In genomic region chr12:67268335-67268895, GRCh38 we compare ENCODE assay signal across 8 cellular contexts. TPM values are rescaled to one million over a fixed set of nuclear protein-coding genes. Genes with fewer than 3 reads are reported as not detected.
DNase-seq lines count a peak whose midpoint lies in the region; ATAC-seq, FAIRE-seq and TF ChIP-seq lines count a peak whose summit lies in the region.

No MANE protein-coding gene starts in this region.

- FAIRE-seq in GM12892 (lab: Jason Lieb, UNC) = peak; percentile 95

- in situ Hi-C loops in astrocyte of the cerebellum (cut with HindIII; ENCODE audit: low sequenced_read_pairs) = no loop called here

- H3K27me3 Mint-ChIP-seq in T-helper 2 cell treated with Interferon-gamma antibody and Interleukin-4, amounts not matched to agents 5 μg/mL and 100 μg/mL, for 36 hours (ENCODE audit: low read depth) = no peaks in the 10 kb centered on the region

- TF ChIP-seq CTCF in astrocyte of the cerebellum (IDR thresholded peaks at IDR 0.05; ENCODE audit: low read depth, low read length, missing control alignments) = no peak
- no peak for TF ChIP-seq CTCF in retinal pigment epithelial cell (conservative IDR thresholded peaks at IDR 0.05; ENCODE audit: low read depth, low read length)

- ATAC-seq in HG02642 (IDR thresholded peaks at IDR 0.05; ENCODE audit: poor library complexity, unreplicated experiment) = peak; percentile 79

- H3K4me1 Mint-ChIP-seq in T-helper 2 cell treated with Interferon-gamma antibody and Interleukin-4, amounts not matched to agents 5 μg/mL and 100 μg/mL, for 36 hours (ENCODE audit: low read depth) = peaks cover 26% of the 10 kb centered on the region

- peak overlapping the region; percentile 90 for H3K4me3 ChIP-seq in astrocyte of the cerebellum (ENCODE audit: low read depth, low read length)
- peak overlapping the region; percentile 92 for H3K4me3 ChIP-seq in retinal pigment epithelial cell (ENCODE audit: low read length)

- peak; percentile 43; the same call in 1 of the 2 replicates for TF ChIP-seq POLR2A in GM12892 (IDR thresholded peaks at IDR 0.05; ENCODE audit: low read depth, low read length)

- H3K27ac Mint-ChIP-seq in T-helper 2 cell treated with Interferon-gamma antibody and Interleukin-4, amounts not matched to agents 5 μg/mL and 100 μg/mL, for 36 hours = peak overlapping the region; percentile 99

- H3K9me3 Mint-ChIP-seq in T-helper 2 cell treated with Interferon-gamma antibody and Interleukin-4, amounts not matched to agents 5 μg/mL and 100 μg/mL, for 36 hours = no peaks in the 10 kb centered on the region

- H3K4me3 Mint-ChIP-seq in T-helper 2 cell treated with Interferon-gamma antibody and Interleukin-4, amounts not matched to agents 5 μg/mL and 100 μg/mL, for 36 hours = peak overlapping the region; percentile 94

- peak; percentile 62 for DNase-seq in GM12892 (ENCODE audit: insufficient read length)
- peak; percentile 98 for DNase-seq in NCI-H128 (lab: John Stamatoyannopoulos, UW; ENCODE audit: unreplicated experiment)
- peak; percentile 89 for DNase-seq in T-helper 2 cell treated with Interferon-gamma antibody and Interleukin-4, amounts not matched to agents 5 μg/mL and 100 μg/mL, for 36 hours (ENCODE audit: low spot score)
- peak; percentile 99 for DNase-seq in astrocyte of the cerebellum (ENCODE audit: low read depth)
- DNase-seq in hypothalamus (lab: John Stamatoyannopoulos, UW) = peak in 50 of 51 donors; percentile 46 to 99 (median 89)
- DNase-seq in retinal pigment epithelial cell (ENCODE audit: low read depth) = peak; percentile 98
- DNase-seq in mesenteric fat pad (ENCODE audit: low spot score) = no peak

- peaks cover 12% of the 10 kb centered on the region for H3K36me3 Mint-ChIP-seq in T-helper 2 cell treated with Interferon-gamma antibody and Interleukin-4, amounts not matched to agents 5 μg/mL and 100 μg/mL, for 36 hours (ENCODE audit: low read depth)

RNA-seq across cellular contexts. Expression of gene CAND1, which starts 0.7 kb away (rescaled TPM):
- 86.5 TPM for polyA plus RNA-seq in GM12892 (2012; ENCODE audit: missing spikeins)
- 93.5 TPM for total RNA-seq in mesenteric fat pad
